Comparison of ENCODE assay signal across 25 cellular contexts in genomic region chr21:26110703-26111102, GRCh38. TPM values are rescaled to one million over a fixed set of nuclear protein-coding genes. Genes with fewer than 3 reads are reported as not detected.
A peak's percentile ranks its signal among the peaks of the same experiment; 100 is the strongest.
DNase-seq lines count a peak whose midpoint lies in the region; TF ChIP-seq lines count a peak whose summit lies in the region.
"Had no signal": no experiment of that assay in that cellular context is flagged by ENCODE, and none has a peak within 500 bp of the region (broad histone marks: within the 10 kb centered on the region; RNA-seq: fewer than 3 reads in every experiment).

No MANE protein-coding gene starts in this region.

- peaks cover 59 to 63% of the 10 kb centered on the region in 2 experiments for H3K4me1 Mint-ChIP-seq in H9

- H4K5ac ChIP-seq in H9 (ENCODE audit: insufficient read length, low read depth, low read length): no peak overlapping the region

- no peaks in the 10 kb centered on the region for H3K27me3 Mint-ChIP-seq in H9 (ENCODE audit: low read depth)
- H3K27me3 Mint-ChIP-seq: CD4-positive, alpha-beta memory T cell; IgD-negative memory B cell had no signal

- DNase-seq in A673 (ENCODE audit: low spot score): peak; percentile 55
- no peak for DNase-seq in H9
- DNase-seq in fibroblast of villous mesenchyme (ENCODE audit: low read depth): peak; percentile 23
- DNase-seq in retinal pigment epithelial cell (ENCODE audit: low read depth): peak; percentile 84
- no peak for DNase-seq in hippocampal formation (lab: John Stamatoyannopoulos, UW)
- no peak for DNase-seq in activated naive CD4-positive, alpha-beta T cell (lab: John Stamatoyannopoulos, UW)
- DNase-seq in D341Med (ENCODE audit: low spot score): no peak
- DNase-seq: AML-193; CD4-positive, alpha-beta memory T cell; COR-L47; EL; GDM1; MM.1S; NCI-H1417 treated with DMSO at 0.1 percent for 48 hours; NCI-H1694 treated with DMSO at 0.1 percent for 48 hours; NCI-H2081; NCI-H2171 treated with DMSO at 0.1 percent for 48 hours; NCI-H345; NCI-H510A treated with DMSO at 0.1 percent for 48 hours; NCI-H748 treated with DMSO at 0.1 percent for 48 hours; PC-3; SJCRH30 had no signal

- no peak overlapping the region for H4K8ac ChIP-seq in H9 (replicated peaks; ENCODE audit: insufficient read length, low read depth, low read length)

- no peak overlapping the region for H3K14ac ChIP-seq in H9 (ENCODE audit: insufficient read depth, low read length)

- WGBS in H9 (ENCODE audit: extremely low coverage, insufficient read length, low lambda C conversion rate): no CpG with 5 or more reads among the region's 2 CpGs

- no peak overlapping the region for H2BK15ac ChIP-seq in H9 (ENCODE audit: low read depth, low read length)

- peak overlapping the region in 2 of 3 experiments; percentile 29 to 41; a peak in 2 of 7 replicates for H3K27ac Mint-ChIP-seq in H9

- H3K79me1 ChIP-seq in H9 (ENCODE audit: insufficient read depth, low read depth, low read length, poor library complexity, severe bottlenecking): peaks cover 7% of the 10 kb centered on the region

- no peaks in the 10 kb centered on the region for H3K9me3 ChIP-seq in A673 (ENCODE audit: low read depth, low read length, poor library complexity, severe bottlenecking)
- no peaks in the 10 kb centered on the region for H3K9me3 ChIP-seq in H9 (ENCODE audit: control insufficient read depth, low read depth, low read length)
- H3K9me3 ChIP-seq: SJCRH30 had no signal

- H2BK20ac ChIP-seq in H9 (ENCODE audit: low read depth, low read length, poor library complexity, severe bottlenecking): no peak overlapping the region

- TF ChIP-seq CTCF in A673 (conservative IDR thresholded peaks at IDR 0.05; ENCODE audit: low read depth, low read length) (no peak), H9 (conservative IDR thresholded peaks at IDR 0.05) (no peak), fibroblast of villous mesenchyme (IDR thresholded peaks at IDR 0.05; ENCODE audit: insufficient read depth, low read depth, low read length) (no peak), retinal pigment epithelial cell (conservative IDR thresholded peaks at IDR 0.05; ENCODE audit: low read depth, low read length) (no peak)

- no peak overlapping the region for H3K9ac ChIP-seq in H9 (ENCODE audit: extremely low read depth, insufficient read length, low read length)
- H3K9ac ChIP-seq: BLaER1 treated with 17β-estradiol and CSF1 and Interleukin-3, amounts not matched to agents 10 nM and 100 nM; KMS-11 had no signal

- H3K4me3 ChIP-seq in A673 (ENCODE audit: low read depth, low read length, poor library complexity, severe bottlenecking) (no peak overlapping the region), fibroblast of villous mesenchyme (ENCODE audit: low read depth, low read length) (no peak overlapping the region), retinal pigment epithelial cell (ENCODE audit: low read length) (no peak overlapping the region)
- H3K4me3 ChIP-seq: BLaER1 treated with 17β-estradiol and CSF1 and Interleukin-3, amounts not matched to agents 10 nM and 100 nM; SJCRH30 had no signal

- H3K4me2 ChIP-seq in H9 (ENCODE audit: insufficient read depth, insufficient read length, low read length): no peak overlapping the region
- H3K4me2 ChIP-seq: BLaER1 treated with 17β-estradiol and CSF1 and Interleukin-3, amounts not matched to agents 10 nM and 100 nM; KMS-11 had no signal

- H3T11ph ChIP-seq in H9 (ENCODE audit: low read length): no peak overlapping the region

- no peak overlapping the region for H2BK120ac ChIP-seq in H9 (ENCODE audit: low read depth, low read length, poor library complexity, severe bottlenecking)

- H3K4me1 ChIP-seq in A673 (ENCODE audit: insufficient read depth, low read length, poor library complexity, severe bottlenecking): peaks cover 71% of the 10 kb centered on the region
- peaks cover 32% of the 10 kb centered on the region; the same call in 1 of the 2 replicates for H3K4me1 ChIP-seq in H9 (ENCODE audit: insufficient read depth, low read length)

- H3K27me3 ChIP-seq in A673 (replicated peaks; ENCODE audit: insufficient read depth, low read depth, low read length, poor library complexity) (no peaks in the 10 kb centered on the region), H9 (ENCODE audit: insufficient read depth, low read length) (no peaks in the 10 kb centered on the region)
- H3K27me3 ChIP-seq: BLaER1 treated with 17β-estradiol and CSF1 and Interleukin-3, amounts not matched to agents 10 nM and 100 nM; SJCRH30 had no signal

- no peaks in the 10 kb centered on the region; a peak in 1 of 5 replicates for H3K9me3 Mint-ChIP-seq in H9
- H3K9me3 Mint-ChIP-seq: IgD-negative memory B cell had no signal

- CTCF ChIA-PET in A673 (lab: Charles Lee): no interaction called here

- no peak overlapping the region for H2BK5ac ChIP-seq in H9 (ENCODE audit: insufficient read length, low read length)

- POLR2A ChIA-PET in A673 (lab: Charles Lee; ENCODE audit: low non-redundant PET): no interaction called here

- no peak overlapping the region for H3K23ac ChIP-seq in H9 (ENCODE audit: insufficient read length, low read depth, low read length)

- no peak overlapping the region for H2AK5ac ChIP-seq in H9 (ENCODE audit: insufficient read length, low read length)

- no peak overlapping the region for H3K56ac ChIP-seq in H9 (ENCODE audit: insufficient read length, low read depth, low read length)

- intact Hi-C loops in A673 (cut with micrococcal nuclease; ENCODE audit: unreplicated experiment): no loop called here

- H2BK12ac ChIP-seq in H9 (ENCODE audit: insufficient read length, low read depth, low read length): no peak overlapping the region

- H3K4me3 Mint-ChIP-seq in H9: no peak overlapping the region
- H3K4me3 Mint-ChIP-seq: CD4-positive, alpha-beta memory T cell; IgD-negative memory B cell had no signal

- no peak overlapping the region for H3K4ac ChIP-seq in H9 (ENCODE audit: low read depth, low read length)

- no peaks in the 10 kb centered on the region for H3K23me2 ChIP-seq in H9 (ENCODE audit: insufficient read length, low read depth, low read length, poor library complexity, severe bottlenecking)

- no TSS peak for BruUV-seq in A673 (replicated peaks; lab: Mats Ljungman, UMichigan)

- H4K91ac ChIP-seq in H9 (ENCODE audit: insufficient read length, low read depth, low read length): no peak overlapping the region

- H3K27ac ChIP-seq in A673 (ENCODE audit: low read depth, low read length, poor library complexity, severe bottlenecking): no peak overlapping the region
- H3K27ac ChIP-seq in H9 (ENCODE audit: insufficient read length, low read depth, low read length): no peak overlapping the region
- H3K27ac ChIP-seq: BLaER1 treated with 17β-estradiol and CSF1 and Interleukin-3, amounts not matched to agents 10 nM and 100 nM; KMS-11; SJCRH30 had no signal

- H4K20me1 ChIP-seq in H9 (ENCODE audit: control insufficient read depth, insufficient read depth, insufficient read length): no peaks in the 10 kb centered on the region

- H3K36me3 Mint-ChIP-seq in H9 (ENCODE audit: insufficient read depth in 1 of 3, low read depth in 3 of 3): peaks cover 23 to 30% (median 25%) of the 10 kb centered on the region in 3 experiments

- peaks cover 22% of the 10 kb centered on the region for H3K36me3 ChIP-seq in A673 (ENCODE audit: insufficient read depth, low read length, poor library complexity, severe bottlenecking)

- no peak overlapping the region for H3K18ac ChIP-seq in H9 (ENCODE audit: insufficient read length, low read depth, low read length)

- no peak overlapping the region for H2AFZ ChIP-seq in H9 (ENCODE audit: low read length)

- H3K79me2 ChIP-seq in H9 (ENCODE audit: insufficient read depth, low read length): peaks cover 37% of the 10 kb centered on the region

RNA-seq across cellular contexts. Expression of gene APP, which starts 59.9 kb away (rescaled TPM):
- total RNA-seq in A673 (2021) (531 and 539 TPM in 2 replicates), H9 (2021) (380 and 386 TPM in 2 replicates), fibroblast of villous mesenchyme (353 and 376 TPM in 2 replicates)

Comparison
In these comparisons a context has a peak if more than half of its experiments do, and no peak if none do; other contexts are left out.
1. DNase-seq: peak in A673 (single experiment), fibroblast of villous mesenchyme (single experiment) and retinal pigment epithelial cell (single experiment); none in H9 (single experiment), hippocampal formation (0 of 2), activated naive CD4-positive, alpha-beta T cell (0 of 4) and D341Med (single experiment).